Comparison of ENCODE assay signal across 8 cellular contexts in genomic region chr14:68806526-68807147, GRCh38. TPM values are rescaled to one million over a fixed set of nuclear protein-coding genes. Genes with fewer than 3 reads are reported as not detected.
DNase-seq lines count a peak whose midpoint lies in the region; ATAC-seq and TF ChIP-seq lines count a peak whose summit lies in the region.

No MANE protein-coding gene starts in this region.

- in situ Hi-C loops in brain microvascular endothelial cell (cut with HindIII; ENCODE audit: low pct_ligation_motif_present, low sequenced_read_pairs): loop anchor here (25.0 kb wide), 1 partner anchor 869 kb away; no protein-coding TSS in a partner anchor

- peaks cover 7% of the 10 kb centered on the region for H3K9me3 Mint-ChIP-seq in activated CD4-positive, alpha-beta T cell treated with anti-CD3 and anti-CD28 coated beads for 36 hours (ENCODE audit: low read depth)

- H3K27me3 Mint-ChIP-seq in activated CD4-positive, alpha-beta T cell treated with anti-CD3 and anti-CD28 coated beads for 36 hours: no peaks in the 10 kb centered on the region

- peaks cover 9% of the 10 kb centered on the region for H3K36me3 Mint-ChIP-seq in activated CD4-positive, alpha-beta T cell treated with anti-CD3 and anti-CD28 coated beads for 36 hours (ENCODE audit: low read depth)

- peaks cover 15 to 23% of the 10 kb centered on the region in 2 donors for H3K4me1 ChIP-seq in mucosa of rectum (ENCODE audit: control insufficient read depth in 2 of 2, insufficient read depth in 2 of 2, low read length in 2 of 2)

- no peak overlapping the region for H3K4me3 ChIP-seq in brain microvascular endothelial cell (ENCODE audit: low read depth, low read length)
- no peak overlapping the region for H3K4me3 ChIP-seq in mucosa of rectum (ENCODE audit: low read length in 2 of 2)

- H3K9me3 ChIP-seq in mucosa of rectum (ENCODE audit: control insufficient read depth in 2 of 2, low read length in 2 of 2): no peaks in the 10 kb centered on the region

- intact Hi-C loops in activated CD4-positive, alpha-beta T cell treated with anti-CD3 and anti-CD28 coated beads for 36 hours (cut with DNase I, micrococcal nuclease): no loop called here

- peak overlapping the region; percentile 39 for H3K27ac ChIP-seq in brain microvascular endothelial cell
- H3K27ac ChIP-seq in mucosa of rectum (ENCODE audit: low read depth in 2 of 2, low read length in 2 of 2): peak overlapping the region; percentile 75 to 83

- no peak for DNase-seq in activated CD4-positive, alpha-beta T cell treated with anti-CD3 and anti-CD28 coated beads for 36 hours
- no peak for DNase-seq in activated CD4-positive, alpha-beta T cell treated with anti-CD3 and anti-CD28 coated beads, Interleukin-2, amount 50 U/mL, for 4 hours
- DNase-seq in brain microvascular endothelial cell: no peak
- peak; percentile 48 for DNase-seq in ureter (ENCODE audit: low spot score)
- DNase-seq in NCI-H2107 (lab: John Stamatoyannopoulos, UW): no peak
- DNase-seq in GM19240 (ENCODE audit: insufficient read length, low spot score): no peak
- no peak for DNase-seq in ecto neural progenitor cell (ENCODE audit: low spot score)

- no peak for TF ChIP-seq CTCF in brain microvascular endothelial cell (IDR thresholded peaks at IDR 0.05; ENCODE audit: low read depth, low read length, missing control alignments)

- CTCF ChIA-PET in activated CD4-positive, alpha-beta T cell treated with anti-CD3 and anti-CD28 coated beads for 36 hours (lab: Charles Lee): interaction anchor here (0.6 to 1.3 kb wide), 3 partner anchors 10 to 37 kb away, joined by 4 to 7 read pairs (median 7); no protein-coding TSS in a partner anchor

- POLR2A ChIA-PET in activated CD4-positive, alpha-beta T cell treated with anti-CD3 and anti-CD28 coated beads for 36 hours (lab: Charles Lee): no interaction called here

- no peaks in the 10 kb centered on the region for H3K36me3 ChIP-seq in brain microvascular endothelial cell (replicated peaks)
- no peaks in the 10 kb centered on the region for H3K36me3 ChIP-seq in mucosa of rectum (ENCODE audit: control insufficient read depth in 2 of 2, insufficient read depth in 2 of 2, low read length in 2 of 2)

- H3K27ac Mint-ChIP-seq in activated CD4-positive, alpha-beta T cell treated with anti-CD3 and anti-CD28 coated beads for 36 hours: peak overlapping the region; percentile 33

- peak overlapping the region; percentile 5 to 36 for H3K9ac ChIP-seq in mucosa of rectum (ENCODE audit: low read depth in 1 of 2, low read length in 2 of 2)

- H3K4me3 Mint-ChIP-seq in activated CD4-positive, alpha-beta T cell treated with anti-CD3 and anti-CD28 coated beads for 36 hours: no peak overlapping the region

- H3K27me3 ChIP-seq in brain microvascular endothelial cell (replicated peaks) (no peaks in the 10 kb centered on the region), mucosa of rectum (ENCODE audit: control insufficient read depth in 2 of 2, insufficient read depth in 2 of 2, low read length in 2 of 2) (no peaks in the 10 kb centered on the region)

- ATAC-seq in activated CD4-positive, alpha-beta T cell treated with anti-CD3 and anti-CD28 coated beads for 36 hours: no peak

- H3K4me1 Mint-ChIP-seq in activated CD4-positive, alpha-beta T cell treated with anti-CD3 and anti-CD28 coated beads for 36 hours: peaks cover 33% of the 10 kb centered on the region

RNA-seq across cellular contexts. Expression of gene ZFP36L1, which starts 13.8 kb away (rescaled TPM):
- total RNA-seq in activated CD4-positive, alpha-beta T cell treated with anti-CD3 and anti-CD28 coated beads for 36 hours: 10 to 100 TPM; 72.1 to 96.9 TPM
- total RNA-seq in ureter: 393 TPM
